Comparison of ENCODE assay signal across 12 cellular contexts in genomic region chr21:17539743-17540341, GRCh38.
"Had no signal": no experiment of that assay in that cellular context is flagged by ENCODE, and none has a peak within 500 bp of the region (broad histone marks: within the 10 kb centered on the region; RNA-seq: fewer than 3 reads in every experiment).

No MANE protein-coding gene starts in this region.

- H3K27ac ChIP-seq: brain microvascular endothelial cell, parathyroid adenoma, thoracic aorta had no signal

- H3K27ac Mint-ChIP-seq: naive B cell; stimulated activated effector memory CD8-positive, alpha-beta T cell treated with anti-CD3 and anti-CD28 coated beads, Interleukin-12 subunit alpha, Interleukin-12 subunit beta, amount 100 ng/mL, for 72 hours had no signal

- H3K4me3 Mint-ChIP-seq: naive B cell; stimulated activated effector memory CD8-positive, alpha-beta T cell treated with anti-CD3 and anti-CD28 coated beads, Interleukin-12 subunit alpha, Interleukin-12 subunit beta, amount 100 ng/mL, for 72 hours had no signal

- H3K4me1 Mint-ChIP-seq: stimulated activated effector memory CD8-positive, alpha-beta T cell treated with anti-CD3 and anti-CD28 coated beads, Interleukin-12 subunit alpha, Interleukin-12 subunit beta, amount 100 ng/mL, for 72 hours had no signal

- H3K36me3 Mint-ChIP-seq: naive B cell; stimulated activated effector memory CD8-positive, alpha-beta T cell treated with anti-CD3 and anti-CD28 coated beads, Interleukin-12 subunit alpha, Interleukin-12 subunit beta, amount 100 ng/mL, for 72 hours had no signal

- H3K9me3 Mint-ChIP-seq: naive B cell; stimulated activated effector memory CD8-positive, alpha-beta T cell treated with anti-CD3 and anti-CD28 coated beads, Interleukin-12 subunit alpha, Interleukin-12 subunit beta, amount 100 ng/mL, for 72 hours had no signal

- DNase-seq: activated CD4-positive, CD25-positive, alpha-beta regulatory T cell treated with anti-CD3 and anti-CD28 coated beads, Interleukin-2, amount 50 U/mL, for 72 hours; activated naive CD4-positive, alpha-beta T cell; anterior cingulate cortex; brain microvascular endothelial cell; cortex of kidney; left cardiac atrium; midbrain; naive B cell; T-helper 9 cell had no signal

- H3K27me3 ChIP-seq: brain microvascular endothelial cell had no signal

- H3K4me3 ChIP-seq: thoracic aorta had no signal

- H3K4me1 ChIP-seq: parathyroid adenoma had no signal

- ATAC-seq: stimulated activated effector memory CD8-positive, alpha-beta T cell treated with anti-CD3 and anti-CD28 coated beads, Interleukin-12 subunit alpha, Interleukin-12 subunit beta, amount 100 ng/mL, for 72 hours had no signal

- H3K79me2 ChIP-seq: parathyroid adenoma had no signal

- H3K9ac ChIP-seq: parathyroid adenoma had no signal

- H3K36me3 ChIP-seq: brain microvascular endothelial cell, thoracic aorta had no signal

- H2AFZ ChIP-seq: parathyroid adenoma had no signal

- H3K9me3 ChIP-seq: thoracic aorta had no signal
